ENCODE assay signal across 10 cellular contexts in genomic region chr17:57106107-57106835, GRCh38. TPM values are rescaled to one million over a fixed set of nuclear protein-coding genes. Genes with fewer than 3 reads are reported as not detected.
DNase-seq lines count a peak whose midpoint lies in the region; ATAC-seq and TF ChIP-seq lines count a peak whose summit lies in the region.
"Had no signal": no experiment of that assay in that cellular context is flagged by ENCODE, and none has a peak within 500 bp of the region (broad histone marks: within the 10 kb centered on the region; RNA-seq: fewer than 3 reads in every experiment).

No MANE protein-coding gene starts in this region.

- intact Hi-C loops in Right ventricle myocardium superior (cut with DNase I) (no loop called here), Right ventricle myocardium inferior (cut with DNase I) (no loop called here)

- H3K9me3 ChIP-seq in right atrium auricular region (no peaks in the 10 kb centered on the region), upper lobe of left lung (no peaks in the 10 kb centered on the region)

- ATAC-seq in Right ventricle myocardium superior (ENCODE audit: poor library complexity) (peak; percentile 34), Right ventricle myocardium inferior (no peak), upper lobe of left lung (ENCODE audit: low FRiP score in 2 of 2) (no peak), GM19455 (IDR thresholded peaks at IDR 0.05; ENCODE audit: unreplicated experiment) (no peak), GM18907 (IDR thresholded peaks at IDR 0.05; ENCODE audit: unreplicated experiment) (no peak)
- ATAC-seq: activated CD4-positive, CD25-positive, alpha-beta regulatory T cell treated with anti-CD3 and anti-CD28 coated beads, Interleukin-2, amount 50 U/mL, for 24 hours had no signal

- TF ChIP-seq POLR2A in upper lobe of left lung (IDR thresholded peaks at IDR 0.05), result no peak

- peaks cover 0 to 66% of the 10 kb centered on the region in 2 donors for H3K4me1 ChIP-seq in right atrium auricular region
- peaks cover 6 to 46% (median 28%) of the 10 kb centered on the region in 4 donors for H3K4me1 ChIP-seq in upper lobe of left lung

- TF ChIP-seq CTCF in right atrium auricular region (IDR thresholded peaks at IDR 0.05), result peak; percentile 45 to 63
- no peak for TF ChIP-seq CTCF in upper lobe of left lung (IDR thresholded peaks at IDR 0.05)

- H3K27ac ChIP-seq in right atrium auricular region (peak overlapping the region; percentile 85 to 91), upper lobe of left lung (peak overlapping the region in 3 of 4 donors; percentile 34 to 77 (median 73))

- DNase-seq in Right ventricle myocardium superior, result peak; percentile 65
- no peak for DNase-seq in Right ventricle myocardium inferior (ENCODE audit: missing footprints)
- DNase-seq in SK-N-DZ (ENCODE audit: low spot score), result peak; percentile 50
- DNase-seq in right atrium auricular region (ENCODE audit: low spot score), result no peak
- DNase-seq in upper lobe of left lung, result peak in 1 of 2 donors; percentile 48
- no peak for DNase-seq in activated effector memory CD4-positive, alpha-beta T cell treated with anti-CD3 and anti-CD28 coated beads, Interleukin-2, amount 50 U/mL, for 16 hours

- H3K36me3 ChIP-seq in right atrium auricular region (peaks cover 5% of the 10 kb centered on the region), upper lobe of left lung (peaks cover 0 to 18% (median 5%) of the 10 kb centered on the region in 4 donors)

- no peak for TF ChIP-seq EP300 in upper lobe of left lung (IDR thresholded peaks at IDR 0.05)

- H3K4me3 ChIP-seq in right atrium auricular region, result no peak overlapping the region
- no peak overlapping the region for H3K4me3 ChIP-seq in upper lobe of left lung
- H3K4me3 ChIP-seq: skin epidermis had no signal

- WGBS in upper lobe of left lung, 2 donors, result 89 to 92% methylated on average over 17 of the region's 17 CpGs

- H3K27me3 ChIP-seq in right atrium auricular region (no peaks in the 10 kb centered on the region), upper lobe of left lung (no peaks in the 10 kb centered on the region)

RNA-seq across cellular contexts. Expression of gene AKAP1, which starts 21.2 kb away (rescaled TPM):
- 228 TPM for total RNA-seq in Right ventricle myocardium superior
- 226 TPM for total RNA-seq in Right ventricle myocardium inferior
- polyA plus RNA-seq in SK-N-DZ (2014; cell fraction: cytosol; rRNA removed), result 59.2 and 61.6 TPM in 2 replicates
- 98.5 and 102 TPM in 2 replicates for polyA plus RNA-seq in SK-N-DZ (2014; cell fraction: nucleus; rRNA removed)
- 100 to 1,000 TPM in 1 of 2 donors, 10 to 100 TPM in 1; 90.4 to 139 TPM for total RNA-seq in right atrium auricular region
- 100 to 1,000 TPM in 1 of 6 donors, 10 to 100 TPM in 5; 51.2 to 147 (median 79.4) TPM for total RNA-seq in upper lobe of left lung

Comparison
In these comparisons a context has a peak if more than half of its experiments do, and no peak if none do; other contexts are left out.
1. DNase-seq: peak in Right ventricle myocardium superior (single experiment) and SK-N-DZ (single experiment); none in Right ventricle myocardium inferior (single experiment), right atrium auricular region (single experiment) and activated effector memory CD4-positive, alpha-beta T cell treated with anti-CD3 and anti-CD28 coated beads, Interleukin-2, amount 50 U/mL, for 16 hours (single experiment).
2. CTCF ChIP-seq: peak in right atrium auricular region (2 of 2); none in upper lobe of left lung (0 of 6).